In genomic region chr3:67655364-67656121, GRCh38 we compare ENCODE assay signal across 8 cellular contexts. TPM values are rescaled to one million over a fixed set of nuclear protein-coding genes. Genes with fewer than 3 reads are reported as not detected.
DNase-seq lines count a peak whose midpoint lies in the region; ATAC-seq, FAIRE-seq and TF ChIP-seq lines count a peak whose summit lies in the region.

No MANE protein-coding gene starts in this region.

- intact Hi-C loops in Calu3 (cut with micrococcal nuclease; ENCODE audit: unreplicated experiment) = no loop called here
- intact Hi-C loops in kidney (cut with DNase I) = no loop called here

- H3K4me1 ChIP-seq in kidney (ENCODE audit: control insufficient read depth in 1 of 2, insufficient read depth in 1 of 2, low read depth in 1 of 2, low read length in 2 of 2) = peaks cover 0 to 2% of the 10 kb centered on the region in 2 donors

- H3K4me3 Mint-ChIP-seq in Calu3 (ENCODE audit: low read depth, unreplicated experiment) = peak overlapping the region; percentile 70
- peak overlapping the region; percentile 82 for H3K4me3 Mint-ChIP-seq in activated T-cell treated with anti-CD3 and anti-CD28 coated beads, Interleukin-2, amount 50 U/mL, for 24 hours

- no peaks in the 10 kb centered on the region for H3K9me3 ChIP-seq in KOPT-K1 (ENCODE audit: insufficient read depth, low read length, poor library complexity, severe bottlenecking)
- H3K9me3 ChIP-seq in kidney (ENCODE audit: control insufficient read depth in 1 of 2, low read length in 2 of 2) = no peaks in the 10 kb centered on the region

- no peak overlapping the region for H3K9ac ChIP-seq in kidney (ENCODE audit: low read length in 2 of 2)

- H3K36me3 Mint-ChIP-seq in Calu3 (ENCODE audit: insufficient read depth, unreplicated experiment) = peaks cover 17% of the 10 kb centered on the region
- peaks cover 33% of the 10 kb centered on the region for H3K36me3 Mint-ChIP-seq in activated T-cell treated with anti-CD3 and anti-CD28 coated beads, Interleukin-2, amount 50 U/mL, for 24 hours (ENCODE audit: low read depth)

- peak overlapping the region; percentile 65 to 78 for H3K4me3 ChIP-seq in kidney (ENCODE audit: low read length in 2 of 2)

- H3K4me1 Mint-ChIP-seq in Calu3 (ENCODE audit: low read depth, unreplicated experiment) = peaks cover 20% of the 10 kb centered on the region
- H3K4me1 Mint-ChIP-seq in activated T-cell treated with anti-CD3 and anti-CD28 coated beads, Interleukin-2, amount 50 U/mL, for 24 hours (ENCODE audit: low read depth) = peaks cover 54% of the 10 kb centered on the region

- no peaks in the 10 kb centered on the region for H3K36me3 ChIP-seq in KOPT-K1 (ENCODE audit: insufficient read depth, low read length)
- H3K36me3 ChIP-seq in kidney (ENCODE audit: control insufficient read depth in 1 of 2, insufficient read depth in 2 of 2, low read length in 2 of 2) = no peaks in the 10 kb centered on the region

- DNase-seq in Calu3 (no peak), kidney (peak; percentile 64), NCI-H187 treated with DMSO at 0.1 percent for 48 hours (lab: John Stamatoyannopoulos, UW) (no peak), NCI-H1105 (lab: John Stamatoyannopoulos, UW) (no peak)
- DNase-seq in activated T-cell treated with anti-CD3 and anti-CD28 coated beads, Interleukin-2, amount 50 U/mL, for 24 hours = peak; percentile 77
- peak; percentile 60 for DNase-seq in stimulated activated CD8-positive, alpha-beta memory T cell treated with anti-CD3 and anti-CD28 coated beads, Interleukin-12 subunit alpha, Interleukin-12 subunit beta, amount 100 ng/mL, for 4 hours (ENCODE audit: low read depth)

- no peaks in the 10 kb centered on the region for H3K27me3 Mint-ChIP-seq in Calu3 (ENCODE audit: unreplicated experiment)
- H3K27me3 Mint-ChIP-seq in activated T-cell treated with anti-CD3 and anti-CD28 coated beads, Interleukin-2, amount 50 U/mL, for 24 hours = no peaks in the 10 kb centered on the region

- BruUV-seq in Calu3 (replicated peaks; lab: Mats Ljungman, UMichigan) = TSS peak; percentile 74

- TF ChIP-seq CTCF in Calu3 (IDR thresholded peaks at IDR 0.05; ENCODE audit: unreplicated experiment) (no peak), kidney (IDR thresholded peaks at IDR 0.05; ENCODE audit: borderline replicate concordance, extremely low read depth, insufficient read depth) (no peak)

- ATAC-seq in GM21529 (IDR thresholded peaks at IDR 0.05; ENCODE audit: unreplicated experiment) = peak; percentile 39

- peak overlapping the region; percentile 24 for H3K27ac ChIP-seq in KOPT-K1 (ENCODE audit: low read depth, low read length, poor library complexity, severe bottlenecking)
- H3K27ac ChIP-seq in kidney (ENCODE audit: low read depth in 2 of 2, low read length in 2 of 2) = no peak overlapping the region

- H3K9me3 Mint-ChIP-seq in Calu3 (ENCODE audit: low read depth, unreplicated experiment) = no peaks in the 10 kb centered on the region
- H3K9me3 Mint-ChIP-seq in activated T-cell treated with anti-CD3 and anti-CD28 coated beads, Interleukin-2, amount 50 U/mL, for 24 hours = peaks cover 12% of the 10 kb centered on the region

- FAIRE-seq in kidney (lab: Jason Lieb, UNC) = no peak

- CTCF ChIA-PET in Calu3 (lab: Charles Lee) = no interaction called here

- H3K27ac Mint-ChIP-seq in Calu3 (ENCODE audit: unreplicated experiment) = no peak overlapping the region
- peak overlapping the region; percentile 83 for H3K27ac Mint-ChIP-seq in activated T-cell treated with anti-CD3 and anti-CD28 coated beads, Interleukin-2, amount 50 U/mL, for 24 hours

RNA-seq across cellular contexts. Expression of gene SUCLG2, which starts 1.1 kb away (rescaled TPM):
- total RNA-seq in Calu3 (2022) (49.5 and 56.6 TPM in 2 replicates), kidney (62.8 TPM)
- 117 TPM for polyA plus RNA-seq in kidney (ENCODE audit: insufficient read depth, low read depth, low replicate concordance)

Comparison
In these comparisons a context has a peak if more than half of its experiments do, and no peak if none do; other contexts are left out.
1. DNase-seq: peak in activated T-cell treated with anti-CD3 and anti-CD28 coated beads, Interleukin-2, amount 50 U/mL, for 24 hours (single experiment), kidney (single experiment) and stimulated activated CD8-positive, alpha-beta memory T cell treated with anti-CD3 and anti-CD28 coated beads, Interleukin-12 subunit alpha, Interleukin-12 subunit beta, amount 100 ng/mL, for 4 hours (single experiment); none in Calu3 (single experiment), NCI-H187 treated with DMSO at 0.1 percent for 48 hours (single experiment) and NCI-H1105 (single experiment).